Comparison of ENCODE assay signal across 13 cellular contexts in the genomic region with DNA sequence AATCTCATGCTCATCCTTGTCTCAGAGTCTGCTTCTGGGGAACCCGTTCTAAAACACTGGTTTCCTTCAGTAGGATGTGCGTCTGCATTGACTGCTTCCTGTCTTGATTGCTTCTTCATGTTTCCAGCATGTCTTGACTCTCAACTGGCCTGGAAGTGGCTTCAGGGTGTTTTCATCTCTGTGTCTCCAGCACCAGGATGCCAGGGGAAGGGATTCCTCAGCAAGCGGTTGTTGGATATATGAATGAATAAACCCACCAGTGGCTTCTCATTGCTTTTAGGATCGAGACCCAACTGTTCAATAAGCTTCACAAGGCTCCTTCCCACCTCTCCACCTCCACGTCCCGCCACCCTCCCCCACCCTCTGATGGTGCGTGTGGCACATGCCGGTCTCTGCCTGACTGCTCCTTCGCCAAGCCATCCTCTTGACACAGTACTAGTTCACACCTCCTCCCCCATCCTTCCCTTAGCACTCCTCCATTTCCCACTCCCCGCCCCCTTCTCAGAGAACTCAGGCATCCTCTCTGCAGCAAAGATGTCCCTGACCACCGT. TPM values are rescaled to one million over a fixed set of nuclear protein-coding genes. Genes with fewer than 3 reads are reported as not detected.
DNase-seq lines count a peak whose midpoint lies in the region; ATAC-seq, FAIRE-seq and TF ChIP-seq lines count a peak whose summit lies in the region.
"Had no signal": no experiment of that assay in that cellular context is flagged by ENCODE, and none has a peak within 500 bp of the region (broad histone marks: within the 10 kb centered on the region; RNA-seq: fewer than 3 reads in every experiment).

No MANE protein-coding gene starts in this region.

- intact Hi-C loops in activated CD4-positive, alpha-beta T cell treated with anti-CD3 and anti-CD28 coated beads for 36 hours (cut with DNase I, micrococcal nuclease): loop anchor here (1.0 to 2.0 kb wide), 5 partner anchors 15 to 45 kb away; no protein-coding TSS in a partner anchor
- intact Hi-C loops in activated B cell treated with CpG ODN at 0.5 μM for 24 hours (cut with micrococcal nuclease) (loop anchor here (1.0 to 5.0 kb wide), 2 partner anchors 16 to 33 kb away; no protein-coding TSS in a partner anchor), head of caudate nucleus (cut with DNase I) (no loop called here)

- TF ChIP-seq CTCF in activated B cell treated with CpG ODN at 0.5 μM for 24 hours (IDR thresholded peaks at IDR 0.05) (no peak), D721Med (IDR thresholded peaks at IDR 0.05; ENCODE audit: insufficient read depth, missing control alignments) (no peak)

- H3K27ac Mint-ChIP-seq in activated CD4-positive, alpha-beta T cell treated with anti-CD3 and anti-CD28 coated beads for 36 hours: peak overlapping the region; percentile 73
- no peak overlapping the region for H3K27ac Mint-ChIP-seq in activated B cell treated with CpG ODN at 0.5 μM for 24 hours
- H3K27ac Mint-ChIP-seq in effector memory CD8-positive, alpha-beta T cell: peak overlapping the region in 1 of 2 donors; percentile 90
- H3K27ac Mint-ChIP-seq in stimulated activated naive B cell treated with anti-CD40 and anti-IgM and Interleukin-4, amounts not matched to agents 10 μg/mL and 1 μg/mL and 100 μg/mL, for 72 hours: peak overlapping the region; percentile 89

- H3K9me3 Mint-ChIP-seq in activated CD4-positive, alpha-beta T cell treated with anti-CD3 and anti-CD28 coated beads for 36 hours (ENCODE audit: low read depth): no peaks in the 10 kb centered on the region
- H3K9me3 Mint-ChIP-seq in activated B cell treated with CpG ODN at 0.5 μM for 24 hours: no peaks in the 10 kb centered on the region
- H3K9me3 Mint-ChIP-seq in effector memory CD8-positive, alpha-beta T cell: no peaks in the 10 kb centered on the region
- no peaks in the 10 kb centered on the region for H3K9me3 Mint-ChIP-seq in stimulated activated naive B cell treated with anti-CD40 and anti-IgM and Interleukin-4, amounts not matched to agents 10 μg/mL and 1 μg/mL and 100 μg/mL, for 72 hours

- no peak for FAIRE-seq in D721Med (lab: Jason Lieb, UNC)

- peak overlapping the region; percentile 76 for H3K4me3 Mint-ChIP-seq in activated CD4-positive, alpha-beta T cell treated with anti-CD3 and anti-CD28 coated beads for 36 hours
- peak overlapping the region; percentile 74 for H3K4me3 Mint-ChIP-seq in activated B cell treated with CpG ODN at 0.5 μM for 24 hours
- peak overlapping the region; percentile 78 to 80 for H3K4me3 Mint-ChIP-seq in effector memory CD8-positive, alpha-beta T cell
- H3K4me3 Mint-ChIP-seq in stimulated activated naive B cell treated with anti-CD40 and anti-IgM and Interleukin-4, amounts not matched to agents 10 μg/mL and 1 μg/mL and 100 μg/mL, for 72 hours: peak overlapping the region in 1 of 2 donors; percentile 42

- H3K27me3 Mint-ChIP-seq in activated CD4-positive, alpha-beta T cell treated with anti-CD3 and anti-CD28 coated beads for 36 hours: peaks cover 2% of the 10 kb centered on the region
- no peaks in the 10 kb centered on the region for H3K27me3 Mint-ChIP-seq in activated B cell treated with CpG ODN at 0.5 μM for 24 hours
- H3K27me3 Mint-ChIP-seq in effector memory CD8-positive, alpha-beta T cell: no peaks in the 10 kb centered on the region
- H3K27me3 Mint-ChIP-seq in stimulated activated naive B cell treated with anti-CD40 and anti-IgM and Interleukin-4, amounts not matched to agents 10 μg/mL and 1 μg/mL and 100 μg/mL, for 72 hours: peaks cover 0 to 12% of the 10 kb centered on the region in 2 donors

- CTCF ChIA-PET in activated CD4-positive, alpha-beta T cell treated with anti-CD3 and anti-CD28 coated beads for 36 hours (lab: Charles Lee): interaction anchor here (0.7 to 5.2 kb wide), 2 partner anchors 18 to 304 kb away, joined by 3 to 35 read pairs; no protein-coding TSS in a partner anchor
- CTCF ChIA-PET in activated B cell treated with CpG ODN at 0.5 μM for 24 hours (lab: Charles Lee): no interaction called here

- POLR2A ChIA-PET in activated CD4-positive, alpha-beta T cell treated with anti-CD3 and anti-CD28 coated beads for 36 hours (lab: Charles Lee): no interaction called here
- POLR2A ChIA-PET in activated B cell treated with CpG ODN at 0.5 μM for 24 hours (lab: Charles Lee): interaction anchor here (1.3 to 2.1 kb wide), 2 partner anchors 26 to 100 kb away, joined by 4 read pairs; no protein-coding TSS in a partner anchor

- peaks cover 11% of the 10 kb centered on the region for H3K36me3 Mint-ChIP-seq in activated CD4-positive, alpha-beta T cell treated with anti-CD3 and anti-CD28 coated beads for 36 hours (ENCODE audit: low read depth)
- no peaks in the 10 kb centered on the region for H3K36me3 Mint-ChIP-seq in activated B cell treated with CpG ODN at 0.5 μM for 24 hours (ENCODE audit: low read depth)
- peaks cover 12% of the 10 kb centered on the region for H3K36me3 Mint-ChIP-seq in effector memory CD8-positive, alpha-beta T cell (ENCODE audit: insufficient read depth)
- no peaks in the 10 kb centered on the region for H3K36me3 Mint-ChIP-seq in stimulated activated naive B cell treated with anti-CD40 and anti-IgM and Interleukin-4, amounts not matched to agents 10 μg/mL and 1 μg/mL and 100 μg/mL, for 72 hours

- DNase-seq in activated CD4-positive, alpha-beta T cell treated with anti-CD3 and anti-CD28 coated beads for 36 hours: peak; percentile 75
- no peak for DNase-seq in activated CD4-positive, alpha-beta T cell treated with anti-CD3 and anti-CD28 coated beads, Interleukin-2, amount 50 U/mL, for 4 hours
- DNase-seq in activated B cell treated with CpG ODN at 0.5 μM for 24 hours: no peak
- peak; percentile 30 to 39 (median 39) for DNase-seq in effector memory CD8-positive, alpha-beta T cell
- DNase-seq in stimulated activated naive B cell treated with anti-CD40 and anti-IgM and Interleukin-4, amounts not matched to agents 10 μg/mL and 1 μg/mL and 100 μg/mL, for 72 hours: no peak
- no peak for DNase-seq in D721Med (ENCODE audit: insufficient read length, low spot score)
- DNase-seq in NCI-H2227 treated with DMSO at 0.1 percent for 48 hours (lab: John Stamatoyannopoulos, UW): no peak
- no peak for DNase-seq in head of caudate nucleus
- DNase-seq: EL, NCI-H1417, NCI-H69 had no signal

- H3K4me1 Mint-ChIP-seq in activated CD4-positive, alpha-beta T cell treated with anti-CD3 and anti-CD28 coated beads for 36 hours: peaks cover 49% of the 10 kb centered on the region
- H3K4me1 Mint-ChIP-seq in activated B cell treated with CpG ODN at 0.5 μM for 24 hours: peaks cover 60% of the 10 kb centered on the region
- H3K4me1 Mint-ChIP-seq in effector memory CD8-positive, alpha-beta T cell (ENCODE audit: low read depth in 2 of 2): peaks cover 54 to 56% of the 10 kb centered on the region in 2 donors
- H3K4me1 Mint-ChIP-seq in stimulated activated naive B cell treated with anti-CD40 and anti-IgM and Interleukin-4, amounts not matched to agents 10 μg/mL and 1 μg/mL and 100 μg/mL, for 72 hours: peaks cover 41 to 68% of the 10 kb centered on the region in 2 donors

- ATAC-seq in activated CD4-positive, alpha-beta T cell treated with anti-CD3 and anti-CD28 coated beads for 36 hours: peak; percentile 67
- ATAC-seq in activated B cell treated with CpG ODN at 0.5 μM for 24 hours (ENCODE audit: low read depth): no peak
- peak; percentile 58 for ATAC-seq in effector memory CD8-positive, alpha-beta T cell (replicated peaks)
- ATAC-seq in stimulated activated naive B cell treated with anti-CD40 and anti-IgM and Interleukin-4, amounts not matched to agents 10 μg/mL and 1 μg/mL and 100 μg/mL, for 72 hours (replicated peaks): no peak

RNA-seq across cellular contexts. Expression of a gene that starts 14.1 kb away (rescaled TPM):
- 10 to 100 TPM; 10.8 to 12.8 TPM for total RNA-seq in activated CD4-positive, alpha-beta T cell treated with anti-CD3 and anti-CD28 coated beads for 36 hours
- total RNA-seq in activated B cell treated with CpG ODN at 0.5 μM for 24 hours: 0.18 TPM in 1 of 2 replicates, not detected in the other
- total RNA-seq: myocyte had no signal

RNA-seq across cellular contexts. Expression of a gene that starts 49.7 kb away (rescaled TPM):
- 100 to 1,000 TPM; 325 to 389 TPM for total RNA-seq in activated CD4-positive, alpha-beta T cell treated with anti-CD3 and anti-CD28 coated beads for 36 hours
- total RNA-seq in activated B cell treated with CpG ODN at 0.5 μM for 24 hours: 572 and 573 TPM in 2 replicates
- total RNA-seq: A172, myocyte had no signal

Comparison
In these comparisons a context has a peak if more than half of its experiments do, and no peak if none do; other contexts are left out.
1. DNase-seq: peak in activated CD4-positive, alpha-beta T cell treated with anti-CD3 and anti-CD28 coated beads for 36 hours (single experiment) and effector memory CD8-positive, alpha-beta T cell (3 of 3); none in activated CD4-positive, alpha-beta T cell treated with anti-CD3 and anti-CD28 coated beads, Interleukin-2, amount 50 U/mL, for 4 hours (0 of 2), activated B cell treated with CpG ODN at 0.5 μM for 24 hours (single experiment), stimulated activated naive B cell treated with anti-CD40 and anti-IgM and Interleukin-4, amounts not matched to agents 10 μg/mL and 1 μg/mL and 100 μg/mL, for 72 hours (single experiment), D721Med (single experiment), NCI-H2227 treated with DMSO at 0.1 percent for 48 hours (single experiment) and head of caudate nucleus (0 of 42).
2. ATAC-seq: peak in activated CD4-positive, alpha-beta T cell treated with anti-CD3 and anti-CD28 coated beads for 36 hours (single experiment) and effector memory CD8-positive, alpha-beta T cell (single experiment); none in activated B cell treated with CpG ODN at 0.5 μM for 24 hours (single experiment) and stimulated activated naive B cell treated with anti-CD40 and anti-IgM and Interleukin-4, amounts not matched to agents 10 μg/mL and 1 μg/mL and 100 μg/mL, for 72 hours (0 of 2).
3. RNA of a gene that starts 14.1 kb away (total RNA-seq): 10.8 to 12.8 TPM in activated CD4-positive, alpha-beta T cell treated with anti-CD3 and anti-CD28 coated beads for 36 hours; 0.18 TPM in activated B cell treated with CpG ODN at 0.5 μM for 24 hours; every median in the first group is over 10 times any median in the second.